Comparison of ENCODE assay signal across 22 cellular contexts in the genomic region with DNA sequence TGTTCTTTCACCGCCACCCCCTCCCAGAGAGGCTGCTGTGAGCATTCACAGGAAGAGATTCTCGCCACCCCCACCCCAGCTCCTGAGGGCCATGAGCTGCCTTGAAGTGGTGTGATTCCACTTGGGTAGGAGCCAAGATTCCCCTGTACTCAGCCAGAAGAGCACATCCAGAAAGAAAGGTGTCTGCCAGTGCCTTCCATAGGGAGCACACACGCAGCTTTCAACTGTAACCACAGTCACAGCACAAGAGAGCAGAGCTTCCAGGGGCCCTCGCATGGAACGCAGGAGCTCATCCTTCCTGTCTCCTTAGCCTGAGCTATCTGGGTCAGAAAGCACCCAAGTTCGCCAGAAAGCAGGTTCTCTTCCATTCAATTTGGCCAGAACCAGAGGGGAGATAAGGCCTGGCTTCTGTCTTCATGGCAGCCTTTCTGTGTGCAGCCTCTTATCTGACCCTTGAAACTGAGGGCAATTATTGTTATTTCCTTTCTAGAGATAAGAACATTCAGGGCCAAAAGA.
DNase-seq lines count a peak whose midpoint lies in the region; ATAC-seq and TF ChIP-seq lines count a peak whose summit lies in the region.
"Had no signal": no experiment of that assay in that cellular context is flagged by ENCODE, and none has a peak within 500 bp of the region (broad histone marks: within the 10 kb centered on the region; RNA-seq: fewer than 3 reads in every experiment).

No MANE protein-coding gene starts in this region.

- no peak for ATAC-seq in HG03039 (IDR thresholded peaks at IDR 0.05; ENCODE audit: unreplicated experiment)
- ATAC-seq: activated CD4-positive, CD25-positive, alpha-beta regulatory T cell treated with anti-CD3 and anti-CD28 coated beads, Interleukin-2, amount 50 U/mL, for 24 hours; stimulated activated effector memory CD8-positive, alpha-beta T cell treated with anti-CD3 and anti-CD28 coated beads, Interleukin-12 subunit alpha, Interleukin-12 subunit beta, amount 100 ng/mL, for 72 hours had no signal

- H3K4me3 ChIP-seq in cardiac muscle cell (no peak overlapping the region), right atrium auricular region (no peak overlapping the region)
- H3K4me3 ChIP-seq: lung, skin epidermis, uterus had no signal

- H3K36me3 ChIP-seq in cardiac muscle cell (no peaks in the 10 kb centered on the region), right atrium auricular region (no peaks in the 10 kb centered on the region)
- H3K36me3 ChIP-seq: uterus had no signal

- H3K27me3 ChIP-seq in cardiac muscle cell: no peaks in the 10 kb centered on the region
- no peaks in the 10 kb centered on the region for H3K27me3 ChIP-seq in right atrium auricular region
- H3K27me3 ChIP-seq: uterus had no signal

- TF ChIP-seq CTCF in cardiac muscle cell (IDR thresholded peaks at IDR 0.05; ENCODE audit: low read depth, low read length) (no peak), right atrium auricular region (IDR thresholded peaks at IDR 0.05) (no peak), GM13977 (IDR thresholded peaks at IDR 0.05; ENCODE audit: extremely low read depth, insufficient read depth, missing control alignments) (no peak)

- in situ Hi-C loops in GM13977 (cut with MboI; ENCODE audit: low pct_unique_long_range_greater_than_20kb, low sequenced_read_pairs, unreplicated experiment): no loop called here

- peak overlapping the region; percentile 82 for H3K27ac ChIP-seq in cardiac muscle cell
- H3K27ac ChIP-seq in right atrium auricular region: no peak overlapping the region
- H3K27ac ChIP-seq: skin epidermis, uterus had no signal

- DNase-seq in cardiac muscle cell (ENCODE audit: low read depth in 1 of 2, low spot score in 1 of 2) (peak; percentile 5 to 71), right atrium auricular region (ENCODE audit: low spot score) (no peak), OCI-M2 (lab: John Stamatoyannopoulos, UW; ENCODE audit: unreplicated experiment) (peak; percentile 17), head of caudate nucleus (peak in 27 of 42 donors; percentile 3 to 58 (median 31)), T-helper 1 cell (no peak), putamen (ENCODE audit: low spot score) (no peak), GM13977 (ENCODE audit: low spot score) (no peak)
- DNase-seq: activated CD4-positive, alpha-beta memory T cell treated with anti-CD3 and anti-CD28 coated beads, Interleukin-2, amount 10 ng/mL, durations not matched to agents 7 days and 5 days; activated naive CD8-positive, alpha-beta T cell treated with anti-CD3 and anti-CD28 coated beads for 36 hours; COR-L47; glutamatergic neuron; HFFc6; NCI-H1092; NCI-H345; NCI-H774; SW 1271; uterus had no signal

- H3K4me1 ChIP-seq in cardiac muscle cell (ENCODE audit: low read depth) (peaks cover 25% of the 10 kb centered on the region), right atrium auricular region (peaks cover 0 to 4% of the 10 kb centered on the region in 2 donors)
- H3K4me1 ChIP-seq: uterus had no signal

- H3K9me3 ChIP-seq in cardiac muscle cell (ENCODE audit: low read depth) (no peaks in the 10 kb centered on the region), right atrium auricular region (no peaks in the 10 kb centered on the region)
- H3K9me3 ChIP-seq: uterus had no signal

- intact Hi-C loops in head of caudate nucleus (cut with DNase I): no loop called here

Comparison
In these comparisons a context has a peak if more than half of its experiments do, and no peak if none do; other contexts are left out.
1. DNase-seq: peak in cardiac muscle cell (2 of 2), OCI-M2 (single experiment) and head of caudate nucleus (27 of 42); none in right atrium auricular region (single experiment), T-helper 1 cell (0 of 5), putamen (single experiment) and GM13977 (single experiment).